Comparison of ENCODE assay signal across 31 cellular contexts in the genomic region with DNA sequence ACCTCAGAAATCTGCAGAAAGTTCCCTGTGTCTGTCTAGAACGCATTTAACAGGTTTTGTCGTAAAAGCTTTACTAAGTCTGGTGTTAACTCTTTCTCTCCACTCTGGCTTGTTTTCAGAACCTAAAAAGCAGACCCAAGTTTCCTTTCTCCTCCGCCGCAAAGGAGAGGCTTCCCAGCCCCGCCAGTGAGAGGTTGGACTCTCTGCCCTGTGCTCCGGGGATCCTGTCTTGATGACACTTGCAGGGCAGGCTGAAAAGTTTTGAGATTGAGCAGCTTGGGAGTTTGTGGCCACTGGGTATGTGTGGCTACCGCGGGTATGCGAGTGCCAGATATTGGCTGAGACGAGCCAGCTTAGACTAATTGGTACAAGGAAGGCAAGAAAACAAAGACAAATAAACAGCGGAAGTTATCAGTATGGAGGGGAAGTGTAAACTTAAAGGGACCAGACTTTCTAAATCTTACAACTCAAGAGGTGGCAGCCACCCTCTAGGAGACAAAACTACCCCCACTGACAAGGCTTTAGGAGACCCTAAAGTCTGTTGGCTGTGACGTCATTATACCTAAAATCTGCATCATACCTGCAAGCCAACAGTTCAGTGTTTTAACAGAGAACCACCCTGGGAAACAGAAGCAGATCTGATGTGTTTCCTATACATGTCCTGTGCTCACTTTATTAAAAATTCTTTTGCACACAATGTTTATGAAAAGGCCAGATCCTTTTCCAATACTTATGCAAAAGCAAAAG. TPM values are rescaled to one million over a fixed set of nuclear protein-coding genes. Genes with fewer than 3 reads are reported as not detected.
"Had no signal": no experiment of that assay in that cellular context is flagged by ENCODE, and none has a peak within 500 bp of the region (broad histone marks: within the 10 kb centered on the region; RNA-seq: fewer than 3 reads in every experiment).

No MANE protein-coding gene starts in this region.

- H3K27me3 Mint-ChIP-seq: activated naive CD8-positive, alpha-beta T cell treated with anti-CD3 and anti-CD28 coated beads, Interleukin-2, amount 10 ng/mL, durations not matched to agents 7 days and 5 days had no signal

- H3K36me3 Mint-ChIP-seq: activated naive CD8-positive, alpha-beta T cell treated with anti-CD3 and anti-CD28 coated beads, Interleukin-2, amount 10 ng/mL, durations not matched to agents 7 days and 5 days had no signal

- H3K9me3 ChIP-seq: adrenal gland, Peyer's patch, SJCRH30, SK-N-SH had no signal

- H3K36me3 ChIP-seq: adrenal gland, Peyer's patch, SJCRH30 had no signal

- H3K9me3 Mint-ChIP-seq: activated naive CD8-positive, alpha-beta T cell treated with anti-CD3 and anti-CD28 coated beads, Interleukin-2, amount 10 ng/mL, durations not matched to agents 7 days and 5 days; WTC11 had no signal

- H3K4me1 Mint-ChIP-seq: activated naive CD8-positive, alpha-beta T cell treated with anti-CD3 and anti-CD28 coated beads, Interleukin-2, amount 10 ng/mL, durations not matched to agents 7 days and 5 days had no signal

- ATAC-seq: activated CD8-positive, alpha-beta T cell treated with anti-CD3 and anti-CD28 coated beads, Interleukin-2, amount 10 ng/mL, durations not matched to agents 7 days and 5 days; WTC11 had no signal

- H3K4me3 Mint-ChIP-seq: activated CD8-positive, alpha-beta T cell treated with anti-CD3 and anti-CD28 coated beads, Interleukin-2, amount 10 ng/mL, durations not matched to agents 7 days and 5 days; activated naive CD8-positive, alpha-beta T cell treated with anti-CD3 and anti-CD28 coated beads, Interleukin-2, amount 10 ng/mL, durations not matched to agents 7 days and 5 days; WTC11 had no signal

- H3K27me3 ChIP-seq: adrenal gland, Peyer's patch, SJCRH30 had no signal

- H3K4me1 ChIP-seq: adrenal gland, Peyer's patch, SJCRH30 had no signal

- H3K9me2 ChIP-seq: SK-N-SH had no signal

- H3K4me3 ChIP-seq: adrenal gland, Peyer's patch, SJCRH30 had no signal

- H3K9ac ChIP-seq: KMS-11, SK-N-SH had no signal

- H3K4me2 ChIP-seq: KMS-11, SK-N-SH had no signal

- H3K27ac ChIP-seq: adrenal gland, KMS-11, Peyer's patch, RWPE1, SJCRH30 had no signal

- H3K27ac Mint-ChIP-seq: activated CD8-positive, alpha-beta T cell treated with anti-CD3 and anti-CD28 coated beads, Interleukin-2, amount 10 ng/mL, durations not matched to agents 7 days and 5 days; activated naive CD8-positive, alpha-beta T cell treated with anti-CD3 and anti-CD28 coated beads, Interleukin-2, amount 10 ng/mL, durations not matched to agents 7 days and 5 days had no signal

- DNase-seq: activated CD4-positive, alpha-beta T cell treated with anti-CD3 and anti-CD28 coated beads for 48 hours; activated CD4-positive, alpha-beta T cell treated with anti-CD3 and anti-CD28 coated beads, Interleukin-2, amount 50 U/mL, for 4 hours; activated CD4-positive, CD25-positive, alpha-beta regulatory T cell treated with anti-CD3 and anti-CD28 coated beads, Interleukin-2, amount 50 U/mL, for 72 hours; activated CD8-positive, alpha-beta memory T cell treated with anti-CD3 and anti-CD28 coated beads, Interleukin-2, amount 50 U/mL, for 48 hours; activated CD8-positive, alpha-beta T cell treated with anti-CD3 and anti-CD28 coated beads, Interleukin-2, amount 10 ng/mL, durations not matched to agents 7 days and 5 days; activated naive CD4-positive, alpha-beta T cell treated with anti-CD3 and anti-CD28 coated beads, Interleukin-2, amount 50 U/mL, for 16 hours; activated naive CD8-positive, alpha-beta T cell treated with anti-CD3 and anti-CD28 coated beads, Interleukin-2, amount 10 ng/mL, durations not matched to agents 7 days and 5 days; activated T-cell treated with anti-CD3 and anti-CD28 coated beads, Interleukin-2, amount 50 U/mL, for 1 hour; adrenal gland; anterior cingulate cortex; caudate nucleus; NCI-H1092; NCI-H1417; NCI-H1930; NCI-H2107; NCI-H2171 treated with DMSO at 0.1 percent for 48 hours; NCI-H226; NCI-H526; NCI-H774; Peyer's patch; Right ventricle myocardium superior; SJCRH30; SK-N-SH; T-helper 1 cell had no signal

RNA-seq across cellular contexts. Expression of gene PCDHB1, which starts 41.0 kb away (rescaled TPM):
- total RNA-seq: activated CD8-positive, alpha-beta T cell treated with anti-CD3 and anti-CD28 coated beads, Interleukin-2, amount 10 ng/mL, durations not matched to agents 7 days and 5 days; activated naive CD8-positive, alpha-beta T cell treated with anti-CD3 and anti-CD28 coated beads, Interleukin-2, amount 10 ng/mL, durations not matched to agents 7 days and 5 days; MCF 10A; NCI-H460; OCI-LY7; Peyer's patch; Right ventricle myocardium superior; SJCRH30; T-helper 2 cell treated with Interferon-gamma antibody and Interleukin-4, amounts not matched to agents 100 ng/mL and 5 ng/mL, for 36 hours had no signal
- polyA plus RNA-seq: SK-N-SH had no signal

RNA-seq across cellular contexts. Expression of gene PCDHAC2, which starts 43.9 kb away (rescaled TPM):
- total RNA-seq: activated CD8-positive, alpha-beta T cell treated with anti-CD3 and anti-CD28 coated beads, Interleukin-2, amount 10 ng/mL, durations not matched to agents 7 days and 5 days; activated naive CD8-positive, alpha-beta T cell treated with anti-CD3 and anti-CD28 coated beads, Interleukin-2, amount 10 ng/mL, durations not matched to agents 7 days and 5 days; OCI-LY7; SJCRH30; T-helper 2 cell treated with Interferon-gamma antibody and Interleukin-4, amounts not matched to agents 100 ng/mL and 5 ng/mL, for 36 hours had no signal
